21 cellular contexts compared by ENCODE assay signal in genomic region chr13:34522818-34523217, GRCh38.
DNase-seq lines count a peak whose midpoint lies in the region; ATAC-seq, FAIRE-seq and TF ChIP-seq lines count a peak whose summit lies in the region.
"Had no signal": no experiment of that assay in that cellular context is flagged by ENCODE, and none has a peak within 500 bp of the region (broad histone marks: within the 10 kb centered on the region; RNA-seq: fewer than 3 reads in every experiment).

No MANE protein-coding gene starts in this region.

- H3K27me3 Mint-ChIP-seq in activated naive CD4-positive, alpha-beta T cell treated with anti-CD3 and anti-CD28 coated beads for 36 hours (ENCODE audit: low read depth), result peaks cover 2% of the 10 kb centered on the region
- H3K27me3 Mint-ChIP-seq: CD4-positive, CD25-positive, alpha-beta regulatory T cell had no signal

- no peaks in the 10 kb centered on the region for H3K27me3 ChIP-seq in bronchial epithelial cell (ENCODE audit: control insufficient read depth, insufficient read depth, low read length)
- H3K27me3 ChIP-seq in pancreas, result no peaks in the 10 kb centered on the region
- H3K27me3 ChIP-seq: SJSA1 had no signal

- H3K36me3 Mint-ChIP-seq in activated naive CD4-positive, alpha-beta T cell treated with anti-CD3 and anti-CD28 coated beads for 36 hours (ENCODE audit: low read depth), result no peaks in the 10 kb centered on the region
- H3K36me3 Mint-ChIP-seq: CD4-positive, CD25-positive, alpha-beta regulatory T cell had no signal

- CTCF ChIA-PET in activated naive CD4-positive, alpha-beta T cell treated with anti-CD3 and anti-CD28 coated beads for 36 hours (lab: Charles Lee), result no interaction called here

- H3K4me3 ChIP-seq in bronchial epithelial cell (ENCODE audit: low read depth, low read length) (no peak overlapping the region), pancreas (no peak overlapping the region)
- H3K4me3 ChIP-seq: SJSA1 had no signal

- ATAC-seq in pancreas, result peak in 1 of 4 donors; percentile 67
- ATAC-seq: HCT116, Panc1 had no signal

- H3K27ac ChIP-seq in pancreas, result no peak overlapping the region
- H3K27ac ChIP-seq: SJSA1 had no signal

- H3K4me1 Mint-ChIP-seq in activated naive CD4-positive, alpha-beta T cell treated with anti-CD3 and anti-CD28 coated beads for 36 hours (ENCODE audit: low read depth), result no peaks in the 10 kb centered on the region
- H3K4me1 Mint-ChIP-seq: CD4-positive, CD25-positive, alpha-beta regulatory T cell had no signal

- H3K4me3 Mint-ChIP-seq in activated naive CD4-positive, alpha-beta T cell treated with anti-CD3 and anti-CD28 coated beads for 36 hours, result no peak overlapping the region
- H3K4me3 Mint-ChIP-seq: CD4-positive, CD25-positive, alpha-beta regulatory T cell had no signal

- WGBS in pancreas, 2 donors, result 7 to 10% methylated on average over 4 of the region's 4 CpGs

- TF ChIP-seq CTCF in bronchial epithelial cell (IDR thresholded peaks at IDR 0.05; ENCODE audit: insufficient read depth, low read length, severe bottlenecking) (no peak), pancreas (IDR thresholded peaks at IDR 0.05) (no peak)

- no peak for FAIRE-seq in bronchial epithelial cell (lab: Jason Lieb, UNC)
- FAIRE-seq in pancreas (lab: Jason Lieb, UNC), result peak; percentile 23
- FAIRE-seq: GM12891 had no signal

- DNase-seq in EH (ENCODE audit: low read depth) (peak; percentile 46), NCI-H446 treated with DMSO at 0.1 percent for 48 hours (lab: John Stamatoyannopoulos, UW) (peak; percentile 67), bronchial epithelial cell (ENCODE audit: low read depth) (peak; percentile 35), pancreas (no peak), SW 1271 (lab: John Stamatoyannopoulos, UW) (no peak), anterior cingulate cortex (lab: John Stamatoyannopoulos, UW) (no peak), DMS153 (lab: John Stamatoyannopoulos, UW) (no peak)
- no peak for DNase-seq in activated naive CD4-positive, alpha-beta T cell treated with anti-CD3 and anti-CD28 coated beads for 36 hours
- DNase-seq: CD4-positive, CD25-positive, alpha-beta regulatory T cell; DMS79; GOT3; Kasumi-1; NCI-H1092; NCI-H1436; NCI-H187 treated with DMSO at 0.1 percent for 48 hours; NCI-H510A treated with DMSO at 0.1 percent for 48 hours; NCI-H748 treated with DMSO at 0.1 percent for 48 hours had no signal

- peaks cover 0 to 17% (median 4%) of the 10 kb centered on the region in 3 donors for H3K4me1 ChIP-seq in pancreas

- no peaks in the 10 kb centered on the region for H3K36me3 ChIP-seq in bronchial epithelial cell (ENCODE audit: control insufficient read depth, insufficient read depth, low read length)
- no peaks in the 10 kb centered on the region for H3K36me3 ChIP-seq in pancreas
- H3K36me3 ChIP-seq: SJSA1 had no signal

- H3K9me3 ChIP-seq in pancreas, result no peaks in the 10 kb centered on the region
- H3K9me3 ChIP-seq: SJSA1 had no signal

- H3K9me3 Mint-ChIP-seq in activated naive CD4-positive, alpha-beta T cell treated with anti-CD3 and anti-CD28 coated beads for 36 hours, result no peaks in the 10 kb centered on the region

- no peak overlapping the region for H3K27ac Mint-ChIP-seq in activated naive CD4-positive, alpha-beta T cell treated with anti-CD3 and anti-CD28 coated beads for 36 hours
- H3K27ac Mint-ChIP-seq: CD4-positive, CD25-positive, alpha-beta regulatory T cell had no signal

- intact Hi-C loops in pancreas (cut with DNase I), result no loop called here
- intact Hi-C loops in activated naive CD4-positive, alpha-beta T cell treated with anti-CD3 and anti-CD28 coated beads for 36 hours (cut with micrococcal nuclease), result no loop called here

Comparison
In these comparisons a context has a peak if more than half of its experiments do, and no peak if none do; other contexts are left out.
1. DNase-seq: peak in EH (single experiment), NCI-H446 treated with DMSO at 0.1 percent for 48 hours (single experiment) and bronchial epithelial cell (single experiment); none in pancreas (0 of 6), SW 1271 (0 of 2), anterior cingulate cortex (0 of 58), DMS153 (single experiment) and activated naive CD4-positive, alpha-beta T cell treated with anti-CD3 and anti-CD28 coated beads for 36 hours (single experiment).